Comparison of ENCODE assay signal across 23 cellular contexts in the genomic region with DNA sequence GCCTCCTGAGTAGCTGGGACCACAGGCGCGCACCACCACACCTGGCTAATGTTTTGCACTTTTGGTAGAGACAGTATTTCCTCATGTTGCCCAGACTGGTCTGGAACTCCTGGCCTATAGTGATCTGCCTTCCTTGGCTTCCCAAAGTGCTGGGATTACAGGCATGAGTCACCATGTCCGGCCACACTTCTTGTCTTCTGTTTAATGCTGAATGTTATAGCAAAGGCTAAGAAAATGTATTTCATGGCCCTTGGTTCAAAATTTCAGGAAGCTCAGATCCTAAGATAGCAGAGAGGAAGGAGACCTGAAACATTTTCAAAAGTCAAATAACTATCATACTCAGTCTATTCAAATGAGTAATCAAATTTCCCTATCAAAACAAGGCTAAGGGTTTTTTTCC.
DNase-seq lines count a peak whose midpoint lies in the region; ATAC-seq and TF ChIP-seq lines count a peak whose summit lies in the region.
"Had no signal": no experiment of that assay in that cellular context is flagged by ENCODE, and none has a peak within 500 bp of the region (broad histone marks: within the 10 kb centered on the region; RNA-seq: fewer than 3 reads in every experiment).

No MANE protein-coding gene starts in this region.

- peak overlapping the region; percentile 84 for H3K27ac ChIP-seq in SJSA1
- no peak overlapping the region for H3K27ac ChIP-seq in fibroblast of lung (ENCODE audit: insufficient read depth, low read length)
- peak overlapping the region; percentile 66 for H3K27ac ChIP-seq in osteoblast (ENCODE audit: low read depth, low read length)
- H3K27ac ChIP-seq in upper lobe of left lung = no peak overlapping the region
- H3K27ac ChIP-seq in vagina = no peak overlapping the region
- H3K27ac ChIP-seq: heart right ventricle, RWPE1, stomach, upper lobe of right lung had no signal

- no peak overlapping the region for H3K9ac ChIP-seq in fibroblast of lung (ENCODE audit: insufficient read depth, low read length)

- H4K20me1 ChIP-seq in fibroblast of lung (ENCODE audit: control insufficient read depth, extremely low read depth, insufficient read depth, low read length) = no peaks in the 10 kb centered on the region
- no peaks in the 10 kb centered on the region for H4K20me1 ChIP-seq in osteoblast (ENCODE audit: insufficient read depth, low read length)

- H3K36me3 ChIP-seq in SJSA1 (no peaks in the 10 kb centered on the region), fibroblast of lung (ENCODE audit: control insufficient read depth, insufficient read depth, low read length) (no peaks in the 10 kb centered on the region), osteoblast (ENCODE audit: insufficient read depth, low read length) (no peaks in the 10 kb centered on the region), upper lobe of left lung (no peaks in the 10 kb centered on the region), vagina (no peaks in the 10 kb centered on the region)
- H3K36me3 ChIP-seq: heart right ventricle, stomach, upper lobe of right lung had no signal

- no peak overlapping the region for H3K4me3 ChIP-seq in SJSA1
- no peak overlapping the region for H3K4me3 ChIP-seq in fibroblast of lung (replicated peaks in 1 of 4; ENCODE audit: control extremely low read depth in 1 of 4, insufficient read depth in 1 of 4, low read depth in 3 of 4, low read length in 4 of 4)
- H3K4me3 ChIP-seq in osteoblast (ENCODE audit: insufficient read depth, low read length) = peak overlapping the region; percentile 9
- H3K4me3 ChIP-seq in upper lobe of left lung = no peak overlapping the region
- no peak overlapping the region for H3K4me3 ChIP-seq in vagina
- H3K4me3 ChIP-seq: heart right ventricle, stomach, upper lobe of right lung had no signal

- no peak overlapping the region for H3K4me3 Mint-ChIP-seq in activated naive CD4-positive, alpha-beta T cell treated with anti-CD3 and anti-CD28 coated beads, Interleukin-2, amount 10 ng/mL, durations not matched to agents 7 days and 5 days
- H3K4me3 Mint-ChIP-seq: activated CD8-positive, alpha-beta memory T cell treated with anti-CD3 and anti-CD28 coated beads, Interleukin-2, amount 10 ng/mL, durations not matched to agents 7 days and 5 days; activated naive CD8-positive, alpha-beta T cell treated with anti-CD3 and anti-CD28 coated beads, Interleukin-2, amount 50 U/mL, for 24 hours; HFFc6; immature natural killer cell had no signal

- no peaks in the 10 kb centered on the region for H3K27me3 Mint-ChIP-seq in activated naive CD4-positive, alpha-beta T cell treated with anti-CD3 and anti-CD28 coated beads, Interleukin-2, amount 10 ng/mL, durations not matched to agents 7 days and 5 days
- H3K27me3 Mint-ChIP-seq: activated naive CD8-positive, alpha-beta T cell treated with anti-CD3 and anti-CD28 coated beads, Interleukin-2, amount 50 U/mL, for 24 hours had no signal

- WGBS in upper lobe of left lung, 2 donors = 96% methylated on average over 3 of the region's 3 CpGs

- H3K4me1 ChIP-seq in SJSA1 (replicated peaks) (peaks cover 67% of the 10 kb centered on the region), fibroblast of lung (ENCODE audit: control insufficient read depth, extremely low read depth, insufficient read depth, low read length) (no peaks in the 10 kb centered on the region), osteoblast (ENCODE audit: insufficient read depth, low read length) (peaks cover 31% of the 10 kb centered on the region), upper lobe of left lung (no peaks in the 10 kb centered on the region), vagina (no peaks in the 10 kb centered on the region)
- H3K4me1 ChIP-seq: upper lobe of right lung had no signal

- no peak for ATAC-seq in upper lobe of left lung (ENCODE audit: low FRiP score in 2 of 2)
- ATAC-seq: activated CD8-positive, alpha-beta memory T cell treated with anti-CD3 and anti-CD28 coated beads, Interleukin-2, amount 10 ng/mL, durations not matched to agents 7 days and 5 days; activated naive CD8-positive, alpha-beta T cell treated with anti-CD3 and anti-CD28 coated beads, Interleukin-2, amount 50 U/mL, for 24 hours; esophagus mucosa; heart right ventricle; upper lobe of right lung had no signal

- no peaks in the 10 kb centered on the region for H3K4me1 Mint-ChIP-seq in activated naive CD4-positive, alpha-beta T cell treated with anti-CD3 and anti-CD28 coated beads, Interleukin-2, amount 10 ng/mL, durations not matched to agents 7 days and 5 days
- H3K4me1 Mint-ChIP-seq: activated CD8-positive, alpha-beta memory T cell treated with anti-CD3 and anti-CD28 coated beads, Interleukin-2, amount 10 ng/mL, durations not matched to agents 7 days and 5 days; activated naive CD8-positive, alpha-beta T cell treated with anti-CD3 and anti-CD28 coated beads, Interleukin-2, amount 50 U/mL, for 24 hours; immature natural killer cell had no signal

- H3K36me3 Mint-ChIP-seq in activated naive CD4-positive, alpha-beta T cell treated with anti-CD3 and anti-CD28 coated beads, Interleukin-2, amount 10 ng/mL, durations not matched to agents 7 days and 5 days = no peaks in the 10 kb centered on the region
- H3K36me3 Mint-ChIP-seq: activated CD8-positive, alpha-beta memory T cell treated with anti-CD3 and anti-CD28 coated beads, Interleukin-2, amount 10 ng/mL, durations not matched to agents 7 days and 5 days; immature natural killer cell had no signal

- H2AFZ ChIP-seq in fibroblast of lung (ENCODE audit: low read length) = no peak overlapping the region
- H2AFZ ChIP-seq in osteoblast (ENCODE audit: low read length) = peak overlapping the region; percentile 41

- CTCF ChIA-PET in activated naive CD4-positive, alpha-beta T cell treated with anti-CD3 and anti-CD28 coated beads, Interleukin-2, amount 10 ng/mL, durations not matched to agents 7 days and 5 days (lab: Charles Lee) = no interaction called here

- H3K9me3 ChIP-seq in SJSA1 (replicated peaks) (no peaks in the 10 kb centered on the region), fibroblast of lung (ENCODE audit: control insufficient read depth, insufficient read depth, low read depth, low read length) (no peaks in the 10 kb centered on the region), osteoblast (ENCODE audit: low read depth, low read length) (no peaks in the 10 kb centered on the region), upper lobe of left lung (no peaks in the 10 kb centered on the region), vagina (no peaks in the 10 kb centered on the region)
- H3K9me3 ChIP-seq: heart right ventricle, stomach, upper lobe of right lung had no signal

- TF ChIP-seq EP300 in upper lobe of left lung (IDR thresholded peaks at IDR 0.05) = no peak

- H3K27ac Mint-ChIP-seq in activated naive CD4-positive, alpha-beta T cell treated with anti-CD3 and anti-CD28 coated beads, Interleukin-2, amount 10 ng/mL, durations not matched to agents 7 days and 5 days = no peak overlapping the region
- H3K27ac Mint-ChIP-seq: activated CD8-positive, alpha-beta memory T cell treated with anti-CD3 and anti-CD28 coated beads, Interleukin-2, amount 10 ng/mL, durations not matched to agents 7 days and 5 days; activated naive CD8-positive, alpha-beta T cell treated with anti-CD3 and anti-CD28 coated beads, Interleukin-2, amount 50 U/mL, for 24 hours; HFFc6; immature natural killer cell had no signal

- intact Hi-C loops in vagina (cut with DNase I) = no loop called here

- H3K9me3 Mint-ChIP-seq in activated naive CD4-positive, alpha-beta T cell treated with anti-CD3 and anti-CD28 coated beads, Interleukin-2, amount 10 ng/mL, durations not matched to agents 7 days and 5 days = no peaks in the 10 kb centered on the region
- H3K9me3 Mint-ChIP-seq: activated naive CD8-positive, alpha-beta T cell treated with anti-CD3 and anti-CD28 coated beads, Interleukin-2, amount 50 U/mL, for 24 hours; HFFc6; immature natural killer cell had no signal

- H3K79me2 ChIP-seq in fibroblast of lung (ENCODE audit: control insufficient read depth, insufficient read depth, low read length) (no peaks in the 10 kb centered on the region), osteoblast (ENCODE audit: insufficient read depth, low read length) (no peaks in the 10 kb centered on the region)

- no peaks in the 10 kb centered on the region for H3K27me3 ChIP-seq in SJSA1 (replicated peaks)
- no peaks in the 10 kb centered on the region for H3K27me3 ChIP-seq in fibroblast of lung (ENCODE audit: control insufficient read depth, insufficient read depth, low read length)
- H3K27me3 ChIP-seq in osteoblast (ENCODE audit: insufficient read depth, low read length) = no peaks in the 10 kb centered on the region
- no peaks in the 10 kb centered on the region for H3K27me3 ChIP-seq in upper lobe of left lung
- H3K27me3 ChIP-seq in vagina = no peaks in the 10 kb centered on the region
- H3K27me3 ChIP-seq: heart right ventricle, stomach, upper lobe of right lung had no signal

- no peak for TF ChIP-seq CTCF in fibroblast of lung (conservative IDR thresholded peaks at IDR 0.05 in 1 of 2, IDR thresholded peaks at IDR 0.05 in 1 of 2; ENCODE audit: low read depth in 1 of 2, low read length in 2 of 2)
- TF ChIP-seq CTCF in osteoblast (IDR thresholded peaks at IDR 0.05; ENCODE audit: extremely low read depth, low read depth, low read length) = no peak
- no peak for TF ChIP-seq CTCF in upper lobe of left lung (IDR thresholded peaks at IDR 0.05)
- no peak for TF ChIP-seq CTCF in vagina (IDR thresholded peaks at IDR 0.05)

- H3K4me2 ChIP-seq in fibroblast of lung (ENCODE audit: extremely low read depth, insufficient read depth, low read length) (no peak overlapping the region), osteoblast (ENCODE audit: insufficient read depth, low read length) (peak overlapping the region; percentile 69)

- DNase-seq in H4 (ENCODE audit: low spot score) = peak; percentile 19
- DNase-seq in SJSA1 (ENCODE audit: low read depth in 1 of 2, low spot score in 2 of 2) = peak; percentile 67 to 76
- peak; percentile 55 to 56 for DNase-seq in fibroblast of lung (ENCODE audit: low read depth in 2 of 2)
- no peak for DNase-seq in osteoblast (ENCODE audit: insufficient read length, low spot score, missing footprints)
- no peak for DNase-seq in upper lobe of left lung
- no peak for DNase-seq in activated CD4-positive, alpha-beta T cell treated with anti-CD3 and anti-CD28 coated beads, Interleukin-2, amount 50 U/mL, for 48 hours
- DNase-seq in vagina (ENCODE audit: extremely low spot score in 2 of 2) = no peak
- no peak for DNase-seq in activated naive CD4-positive, alpha-beta T cell treated with anti-CD3 and anti-CD28 coated beads, Interleukin-2, amount 10 ng/mL, durations not matched to agents 7 days and 5 days
- DNase-seq: activated CD8-positive, alpha-beta memory T cell treated with anti-CD3 and anti-CD28 coated beads, Interleukin-2, amount 10 ng/mL, durations not matched to agents 7 days and 5 days; activated naive CD8-positive, alpha-beta T cell treated with anti-CD3 and anti-CD28 coated beads, Interleukin-2, amount 50 U/mL, for 24 hours; caudate nucleus; heart right ventricle; HFFc6; immature natural killer cell; KBM-7; NCI-H1092; NCI-H2029 treated with DMSO at 0.1 percent for 48 hours; nucleus accumbens; stimulated activated CD4-positive, alpha-beta T cell treated with anti-CD3 and anti-CD28 coated beads, Interleukin-4, amount 100 ng/mL, for 24 hours; stomach; upper lobe of right lung had no signal

- TF ChIP-seq POLR2A in upper lobe of left lung (IDR thresholded peaks at IDR 0.05) = no peak
- TF ChIP-seq POLR2A in vagina (IDR thresholded peaks at IDR 0.05) = no peak

Comparison
In these comparisons a context has a peak if more than half of its experiments do, and no peak if none do; other contexts are left out.
1. DNase-seq: peak in H4 (single experiment), SJSA1 (2 of 2) and fibroblast of lung (2 of 2); none in osteoblast (single experiment), upper lobe of left lung (0 of 2), activated CD4-positive, alpha-beta T cell treated with anti-CD3 and anti-CD28 coated beads, Interleukin-2, amount 50 U/mL, for 48 hours (0 of 2), vagina (0 of 2) and activated naive CD4-positive, alpha-beta T cell treated with anti-CD3 and anti-CD28 coated beads, Interleukin-2, amount 10 ng/mL, durations not matched to agents 7 days and 5 days (single experiment).
2. H3K27ac ChIP-seq: peak in SJSA1 (single experiment) and osteoblast (single experiment); none in fibroblast of lung (single experiment), upper lobe of left lung (0 of 4) and vagina (single experiment).